ENCODE assay signal across 16 cellular contexts in genomic region chr6:167299641-167300308, GRCh38. TPM values are rescaled to one million over a fixed set of nuclear protein-coding genes. Genes with fewer than 3 reads are reported as not detected.
DNase-seq lines count a peak whose midpoint lies in the region; ATAC-seq and TF ChIP-seq lines count a peak whose summit lies in the region.
"Had no signal": no experiment of that assay in that cellular context is flagged by ENCODE, and none has a peak within 500 bp of the region (broad histone marks: within the 10 kb centered on the region; RNA-seq: fewer than 3 reads in every experiment).

No MANE protein-coding gene starts in this region.

- H2BK5ac ChIP-seq in H9 (ENCODE audit: insufficient read length, low read length) = no peak overlapping the region

- no peaks in the 10 kb centered on the region for H4K20me1 ChIP-seq in H9 (ENCODE audit: control insufficient read depth, insufficient read depth, insufficient read length)
- no peaks in the 10 kb centered on the region for H4K20me1 ChIP-seq in neural progenitor cell (ENCODE audit: low read depth)

- TF ChIP-seq CTCF in H9 (conservative IDR thresholded peaks at IDR 0.05) (no peak), progenitor cell of endocrine pancreas (IDR thresholded peaks at IDR 0.05; ENCODE audit: unreplicated experiment) (no peak), prostate gland (IDR thresholded peaks at IDR 0.05) (no peak), neural progenitor cell (IDR thresholded peaks at IDR 0.05) (no peak)

- no peak for DNase-seq in activated naive CD8-positive, alpha-beta T cell treated with anti-CD3 and anti-CD28 coated beads, Interleukin-2, amount 10 ng/mL, durations not matched to agents 7 days and 5 days
- no peak for DNase-seq in activated naive CD8-positive, alpha-beta T cell treated with anti-CD3 and anti-CD28 coated beads for 36 hours
- no peak for DNase-seq in H9
- DNase-seq in mesenteric fat pad (ENCODE audit: low spot score) = peak; percentile 53
- no peak for DNase-seq in progenitor cell of endocrine pancreas (ENCODE audit: low spot score, unreplicated experiment)
- no peak for DNase-seq in prostate gland (ENCODE audit: low spot score)
- no peak for DNase-seq in neural progenitor cell (ENCODE audit: low spot score)
- DNase-seq: BE2C; C1 segment of cervical spinal cord; CD4-positive, CD25-positive, alpha-beta regulatory T cell; CD8-positive, alpha-beta memory T cell; COR-L47; HCEC 1CT had no signal

- H3K36me3 ChIP-seq in prostate gland = no peaks in the 10 kb centered on the region
- H3K36me3 ChIP-seq in neural progenitor cell = no peaks in the 10 kb centered on the region
- H3K36me3 ChIP-seq: BE2C had no signal

- no peak for TF ChIP-seq POLR2A in prostate gland (IDR thresholded peaks at IDR 0.05)

- H3K79me2 ChIP-seq in H9 (ENCODE audit: insufficient read depth, low read length) (no peaks in the 10 kb centered on the region), neural progenitor cell (ENCODE audit: low read depth) (no peaks in the 10 kb centered on the region)

- H3K27ac ChIP-seq in H9 (ENCODE audit: insufficient read length, low read depth, low read length) = no peak overlapping the region
- no peak overlapping the region for H3K27ac ChIP-seq in prostate gland
- no peak overlapping the region for H3K27ac ChIP-seq in neural progenitor cell

- no peaks in the 10 kb centered on the region for H3K36me3 Mint-ChIP-seq in activated naive CD8-positive, alpha-beta T cell treated with anti-CD3 and anti-CD28 coated beads, Interleukin-2, amount 10 ng/mL, durations not matched to agents 7 days and 5 days
- H3K36me3 Mint-ChIP-seq in activated naive CD8-positive, alpha-beta T cell treated with anti-CD3 and anti-CD28 coated beads for 36 hours = no peaks in the 10 kb centered on the region
- H3K36me3 Mint-ChIP-seq in H9 (ENCODE audit: insufficient read depth in 1 of 3, low read depth in 3 of 3) (peaks cover 3 to 7% (median 3%) of the 10 kb centered on the region in 3 experiments; a peak in 6 of 7 replicates), progenitor cell of endocrine pancreas (ENCODE audit: insufficient read depth) (peaks cover 16% of the 10 kb centered on the region), neural progenitor cell (no peaks in the 10 kb centered on the region)
- H3K36me3 Mint-ChIP-seq: CD4-positive, CD25-positive, alpha-beta regulatory T cell; CD8-positive, alpha-beta memory T cell had no signal

- H3K9me3 ChIP-seq in H9 (ENCODE audit: control insufficient read depth, low read depth, low read length) (no peaks in the 10 kb centered on the region), prostate gland (no peaks in the 10 kb centered on the region), neural progenitor cell (ENCODE audit: low read depth) (no peaks in the 10 kb centered on the region)
- H3K9me3 ChIP-seq: BE2C had no signal

- no peak overlapping the region for H4K91ac ChIP-seq in H9 (ENCODE audit: insufficient read length, low read depth, low read length)

- no peak overlapping the region for H2AK5ac ChIP-seq in H9 (ENCODE audit: insufficient read length, low read length)

- no peak overlapping the region for H3K4me3 Mint-ChIP-seq in activated naive CD8-positive, alpha-beta T cell treated with anti-CD3 and anti-CD28 coated beads, Interleukin-2, amount 10 ng/mL, durations not matched to agents 7 days and 5 days
- no peak overlapping the region for H3K4me3 Mint-ChIP-seq in activated naive CD8-positive, alpha-beta T cell treated with anti-CD3 and anti-CD28 coated beads for 36 hours
- H3K4me3 Mint-ChIP-seq in H9 = peak overlapping the region in 1 of 2 experiments; percentile 45; a peak in 1 of 5 replicates
- no peak overlapping the region for H3K4me3 Mint-ChIP-seq in progenitor cell of endocrine pancreas (ENCODE audit: low read depth)
- H3K4me3 Mint-ChIP-seq in neural progenitor cell = no peak overlapping the region
- H3K4me3 Mint-ChIP-seq: CD4-positive, CD25-positive, alpha-beta regulatory T cell; CD8-positive, alpha-beta memory T cell had no signal

- H3K27me3 ChIP-seq in H9 (ENCODE audit: insufficient read depth, low read length) (no peaks in the 10 kb centered on the region; the same call in 1 of the 2 replicates), prostate gland (replicated peaks; ENCODE audit: insufficient read depth) (no peaks in the 10 kb centered on the region), neural progenitor cell (no peaks in the 10 kb centered on the region)
- H3K27me3 ChIP-seq: BE2C had no signal

- H2BK120ac ChIP-seq in H9 (ENCODE audit: low read depth, low read length, poor library complexity, severe bottlenecking) = no peak overlapping the region

- no peaks in the 10 kb centered on the region for H3K23me2 ChIP-seq in H9 (ENCODE audit: insufficient read length, low read depth, low read length, poor library complexity, severe bottlenecking)

- no peak overlapping the region for H3K18ac ChIP-seq in H9 (ENCODE audit: insufficient read length, low read depth, low read length)

- H3F3A ChIP-seq in neural progenitor cell (ENCODE audit: low read depth) = no peaks in the 10 kb centered on the region

- no peak overlapping the region for H3K23ac ChIP-seq in H9 (ENCODE audit: insufficient read length, low read depth, low read length)

- POLR2A ChIA-PET in activated naive CD8-positive, alpha-beta T cell treated with anti-CD3 and anti-CD28 coated beads, Interleukin-2, amount 10 ng/mL, durations not matched to agents 7 days and 5 days (lab: Charles Lee) = interaction anchor here (0.6 kb wide), 1 partner anchor 13 kb away, joined by 4 read pairs; no protein-coding TSS in a partner anchor

- H4K5ac ChIP-seq in H9 (ENCODE audit: insufficient read length, low read depth, low read length) = no peak overlapping the region

- no peak overlapping the region for H2BK20ac ChIP-seq in H9 (ENCODE audit: low read depth, low read length, poor library complexity, severe bottlenecking)

- H2BK12ac ChIP-seq in H9 (ENCODE audit: insufficient read length, low read depth, low read length) = no peak overlapping the region

- no peaks in the 10 kb centered on the region for H3K4me1 Mint-ChIP-seq in activated naive CD8-positive, alpha-beta T cell treated with anti-CD3 and anti-CD28 coated beads, Interleukin-2, amount 10 ng/mL, durations not matched to agents 7 days and 5 days
- no peaks in the 10 kb centered on the region for H3K4me1 Mint-ChIP-seq in activated naive CD8-positive, alpha-beta T cell treated with anti-CD3 and anti-CD28 coated beads for 36 hours
- H3K4me1 Mint-ChIP-seq in H9 = peaks cover 14 to 36% of the 10 kb centered on the region in 2 experiments
- peaks cover 4% of the 10 kb centered on the region for H3K4me1 Mint-ChIP-seq in progenitor cell of endocrine pancreas (ENCODE audit: low read depth)
- peaks cover 7% of the 10 kb centered on the region for H3K4me1 Mint-ChIP-seq in neural progenitor cell
- H3K4me1 Mint-ChIP-seq: CD4-positive, CD25-positive, alpha-beta regulatory T cell; CD8-positive, alpha-beta memory T cell had no signal

- H3K14ac ChIP-seq in H9 (ENCODE audit: insufficient read depth, low read length) = no peak overlapping the region

- H3K27me3 Mint-ChIP-seq in activated naive CD8-positive, alpha-beta T cell treated with anti-CD3 and anti-CD28 coated beads, Interleukin-2, amount 10 ng/mL, durations not matched to agents 7 days and 5 days = peaks cover 4% of the 10 kb centered on the region
- peaks cover 6% of the 10 kb centered on the region for H3K27me3 Mint-ChIP-seq in activated naive CD8-positive, alpha-beta T cell treated with anti-CD3 and anti-CD28 coated beads for 36 hours
- peaks cover 40% of the 10 kb centered on the region for H3K27me3 Mint-ChIP-seq in H9 (ENCODE audit: low read depth)
- H3K27me3 Mint-ChIP-seq in progenitor cell of endocrine pancreas = no peaks in the 10 kb centered on the region
- H3K27me3 Mint-ChIP-seq in neural progenitor cell (ENCODE audit: insufficient read depth, low read depth) = peaks cover 12% of the 10 kb centered on the region
- H3K27me3 Mint-ChIP-seq: CD4-positive, CD25-positive, alpha-beta regulatory T cell had no signal

- intact Hi-C loops in prostate gland (cut with DNase I) = no loop called here

- no peaks in the 10 kb centered on the region for H3K9me3 Mint-ChIP-seq in activated naive CD8-positive, alpha-beta T cell treated with anti-CD3 and anti-CD28 coated beads, Interleukin-2, amount 10 ng/mL, durations not matched to agents 7 days and 5 days
- no peaks in the 10 kb centered on the region for H3K9me3 Mint-ChIP-seq in activated naive CD8-positive, alpha-beta T cell treated with anti-CD3 and anti-CD28 coated beads for 36 hours
- H3K9me3 Mint-ChIP-seq in H9 = peaks cover 5 to 6% of the 10 kb centered on the region in 2 experiments; a peak in 3 of 5 replicates
- H3K9me3 Mint-ChIP-seq in progenitor cell of endocrine pancreas (ENCODE audit: low read depth) = peaks cover 7% of the 10 kb centered on the region
- peaks cover 2% of the 10 kb centered on the region for H3K9me3 Mint-ChIP-seq in neural progenitor cell
- H3K9me3 Mint-ChIP-seq: CD4-positive, CD25-positive, alpha-beta regulatory T cell; CD8-positive, alpha-beta memory T cell had no signal

- H3K4ac ChIP-seq in H9 (ENCODE audit: low read depth, low read length) = no peak overlapping the region

- no CpG with 5 or more reads among the region's 16 CpGs for WGBS in H9 (ENCODE audit: extremely low coverage, insufficient read length, low lambda C conversion rate)
- 92% methylated on average over 16 of the region's 16 CpGs for WGBS in prostate gland

- H3K4me3 ChIP-seq in prostate gland (no peak overlapping the region), neural progenitor cell (no peak overlapping the region)

- H3T11ph ChIP-seq in H9 (ENCODE audit: low read length) = no peak overlapping the region

- H3K4me2 ChIP-seq in H9 (ENCODE audit: insufficient read depth, insufficient read length, low read length) (no peak overlapping the region), neural progenitor cell (no peak overlapping the region)

- H3K27ac Mint-ChIP-seq in activated naive CD8-positive, alpha-beta T cell treated with anti-CD3 and anti-CD28 coated beads, Interleukin-2, amount 10 ng/mL, durations not matched to agents 7 days and 5 days = peak overlapping the region; percentile 47
- no peak overlapping the region for H3K27ac Mint-ChIP-seq in activated naive CD8-positive, alpha-beta T cell treated with anti-CD3 and anti-CD28 coated beads for 36 hours
- H3K27ac Mint-ChIP-seq in H9 (peak overlapping the region in 2 of 3 experiments; percentile 46 to 49; a peak in 2 of 7 replicates), progenitor cell of endocrine pancreas (peak overlapping the region; percentile 43), neural progenitor cell (no peak overlapping the region)
- H3K27ac Mint-ChIP-seq: CD8-positive, alpha-beta memory T cell had no signal

- no peak for ATAC-seq in activated naive CD8-positive, alpha-beta T cell treated with anti-CD3 and anti-CD28 coated beads, Interleukin-2, amount 10 ng/mL, durations not matched to agents 7 days and 5 days (ENCODE audit: low read depth)
- ATAC-seq in HG03442 (IDR thresholded peaks at IDR 0.05; ENCODE audit: unreplicated experiment) = no peak

- H3K79me1 ChIP-seq in H9 (ENCODE audit: insufficient read depth, low read depth, low read length, poor library complexity, severe bottlenecking) = no peaks in the 10 kb centered on the region

- no peak overlapping the region for H3K9ac ChIP-seq in H9 (ENCODE audit: extremely low read depth, insufficient read length, low read length)
- no peak overlapping the region for H3K9ac ChIP-seq in neural progenitor cell

- H3K4me1 ChIP-seq in H9 (ENCODE audit: insufficient read depth, low read length) (0 out of 2 replicates have a peak, but pooled peaks cover 2% of the 10 kb centered on the region), prostate gland (replicated peaks) (no peaks in the 10 kb centered on the region), neural progenitor cell (no peaks in the 10 kb centered on the region)
- H3K4me1 ChIP-seq: BE2C had no signal

- H4K8ac ChIP-seq in H9 (replicated peaks; ENCODE audit: insufficient read length, low read depth, low read length) = no peak overlapping the region

- H2AFZ ChIP-seq in H9 (ENCODE audit: low read length) = no peak overlapping the region
- H2AFZ ChIP-seq in neural progenitor cell (replicated peaks) = no peak overlapping the region

- H3K56ac ChIP-seq in H9 (ENCODE audit: insufficient read length, low read depth, low read length) = no peak overlapping the region

- H2BK15ac ChIP-seq in H9 (ENCODE audit: low read depth, low read length) = no peak overlapping the region

RNA-seq across cellular contexts. Expression of gene UNC93A, which starts 8.7 kb away (rescaled TPM):
- total RNA-seq in activated naive CD8-positive, alpha-beta T cell treated with anti-CD3 and anti-CD28 coated beads, Interleukin-2, amount 10 ng/mL, durations not matched to agents 7 days and 5 days = not detected
- not detected for total RNA-seq in activated naive CD8-positive, alpha-beta T cell treated with anti-CD3 and anti-CD28 coated beads for 36 hours
- total RNA-seq in H9 (2021) (0.70 and 0.94 TPM in 2 replicates), mesenteric fat pad (not detected), progenitor cell of endocrine pancreas (8.1 and 12.8 TPM in 2 replicates), prostate gland (under 1 TPM; 0.51 to 0.55 TPM), neural progenitor cell (ENCODE audit: low replicate concordance) (0.28 TPM in 1 of 2 replicates, not detected in the other)
- total RNA-seq: A172; CD4-positive, CD25-positive, alpha-beta regulatory T cell; CD8-positive, alpha-beta memory T cell; H4 had no signal

RNA-seq across cellular contexts. Expression of gene TTLL2, which starts 25.1 kb away (rescaled TPM):
- not detected for total RNA-seq in activated naive CD8-positive, alpha-beta T cell treated with anti-CD3 and anti-CD28 coated beads, Interleukin-2, amount 10 ng/mL, durations not matched to agents 7 days and 5 days
- not detected for total RNA-seq in activated naive CD8-positive, alpha-beta T cell treated with anti-CD3 and anti-CD28 coated beads for 36 hours
- total RNA-seq in H9 (2021) (not detected in 2 replicates), mesenteric fat pad (not detected), progenitor cell of endocrine pancreas (not detected in 2 replicates), prostate gland (1 to 10 TPM in 1 of 2 donors, not detected in 1; 1.9 TPM), neural progenitor cell (ENCODE audit: low replicate concordance) (not detected in 2 replicates)
- total RNA-seq: A172; CD4-positive, CD25-positive, alpha-beta regulatory T cell; CD8-positive, alpha-beta memory T cell; H4 had no signal

Comparison
In these comparisons a context has a peak if more than half of its experiments do, and no peak if none do; other contexts are left out.
1. H3K27ac Mint-ChIP-seq: peak in activated naive CD8-positive, alpha-beta T cell treated with anti-CD3 and anti-CD28 coated beads, Interleukin-2, amount 10 ng/mL, durations not matched to agents 7 days and 5 days (single experiment), H9 (2 of 3) and progenitor cell of endocrine pancreas (single experiment); none in activated naive CD8-positive, alpha-beta T cell treated with anti-CD3 and anti-CD28 coated beads for 36 hours (single experiment) and neural progenitor cell (single experiment).